In the genomic region with DNA sequence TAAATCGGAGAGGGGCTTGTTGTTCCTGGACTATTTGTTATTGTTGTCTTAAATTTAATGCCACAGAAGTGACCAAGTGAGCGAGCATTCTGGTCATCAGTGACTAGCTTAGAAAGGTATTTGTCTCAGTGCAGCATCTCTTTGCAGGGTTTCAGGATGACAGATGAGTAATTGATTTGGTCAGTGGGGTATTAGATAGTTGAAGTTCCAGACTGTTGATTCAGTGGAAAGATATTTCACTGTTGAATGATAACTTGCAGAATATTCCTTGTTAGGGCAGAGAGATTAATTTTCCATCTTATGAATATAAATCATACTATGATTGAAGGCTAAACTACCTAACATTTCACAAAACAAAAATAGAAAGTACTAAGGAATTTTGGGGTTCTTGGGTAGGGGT, we compare ENCODE assay signal across 8 cellular contexts.
A peak's percentile ranks its signal among the peaks of the same experiment; 100 is the strongest.
DNase-seq lines count a peak whose midpoint lies in the region; ATAC-seq and TF ChIP-seq lines count a peak whose summit lies in the region.

No MANE protein-coding gene starts in this region.

- TF ChIP-seq CTCF in fibroblast of villous mesenchyme (IDR thresholded peaks at IDR 0.05; ENCODE audit: insufficient read depth, low read depth, low read length) = no peak

- no peaks in the 10 kb centered on the region for H3K36me3 ChIP-seq in SK-N-MC (ENCODE audit: insufficient read depth, low read length)

- peak overlapping the region; percentile 90 for H3K9ac ChIP-seq in SK-N-MC (ENCODE audit: insufficient read length)

- no peak for ATAC-seq in GM19455 (IDR thresholded peaks at IDR 0.05; ENCODE audit: unreplicated experiment)

- TF ChIP-seq POLR2A in erythroblast (IDR thresholded peaks at IDR 0.05; ENCODE audit: low read length) = no peak

- H3K4me3 ChIP-seq in SK-N-MC (no peak overlapping the region), fibroblast of villous mesenchyme (ENCODE audit: low read depth, low read length) (no peak overlapping the region)

- peak; percentile 27 for DNase-seq in NCI-H2171 treated with DMSO at 0.1 percent for 48 hours (lab: John Stamatoyannopoulos, UW)
- DNase-seq in NCI-H2171 (lab: John Stamatoyannopoulos, UW) = no peak
- DNase-seq in SK-N-MC (ENCODE audit: low read depth, low spot score) = no peak
- DNase-seq in fibroblast of villous mesenchyme (ENCODE audit: low read depth) = peak; percentile 60
- DNase-seq in stromal cell of bone marrow (ENCODE audit: low read depth) = peak; percentile 42
- DNase-seq in NCI-H1930 (lab: John Stamatoyannopoulos, UW) = no peak
- DNase-seq in erythroblast (lab: John Stamatoyannopoulos, UW) = no peak

- no peak overlapping the region for H3K27ac ChIP-seq in SK-N-MC

- no peaks in the 10 kb centered on the region for H3K9me3 ChIP-seq in SK-N-MC (ENCODE audit: low read depth, low read length)

Comparison
In these comparisons a context has a peak if more than half of its experiments do, and no peak if none do; other contexts are left out.
1. DNase-seq: peak in NCI-H2171 treated with DMSO at 0.1 percent for 48 hours (single experiment), fibroblast of villous mesenchyme (single experiment) and stromal cell of bone marrow (single experiment); none in NCI-H2171 (single experiment), SK-N-MC (single experiment), NCI-H1930 (0 of 2) and erythroblast (0 of 2).